24 cellular contexts compared by ENCODE assay signal in genomic region chr14:99334277-99334676, GRCh38.
"Had no signal": no experiment of that assay in that cellular context is flagged by ENCODE, and none has a peak within 500 bp of the region (broad histone marks: within the 10 kb centered on the region; RNA-seq: fewer than 3 reads in every experiment).

No MANE protein-coding gene starts in this region.

- ATAC-seq: esophagus mucosa; natural killer cell; stimulated activated memory B cell treated with anti-CD40 and anti-IgM and Interleukin-4, amounts not matched to agents 10 μg/mL and 1 μg/mL and 100 μg/mL, for 72 hours; upper lobe of right lung had no signal

- DNase-seq: activated CD4-positive, alpha-beta memory T cell treated with anti-CD3 and anti-CD28 coated beads for 36 hours; activated CD4-positive, alpha-beta T cell treated with anti-CD3 and anti-CD28 coated beads, Interleukin-2, amount 10 ng/mL, durations not matched to agents 24 days and 14 days; activated CD8-positive, alpha-beta memory T cell treated with anti-CD3 and anti-CD28 coated beads, Interleukin-2, amount 50 U/mL, for 4 hours; activated gamma-delta T cell; activated naive CD4-positive, alpha-beta T cell treated with anti-CD3 and anti-CD28 coated beads, Interleukin-2, amount 10 ng/mL, durations not matched to agents 7 days and 5 days; activated naive CD8-positive, alpha-beta T cell treated with anti-CD3 and anti-CD28 coated beads, Interleukin-2, amount 10 ng/mL, durations not matched to agents 7 days and 5 days; activated T-cell treated with anti-CD3 and anti-CD28 coated beads, Interleukin-2, amount 50 U/mL, for 1 hour; brain microvascular endothelial cell; caudate nucleus; foreskin fibroblast; head of caudate nucleus; midbrain; natural killer cell; sigmoid colon; stimulated activated CD4-positive, alpha-beta T cell treated with anti-CD3 and anti-CD28 coated beads, Interleukin-1b, Interleukin-23, amount 100 ng/mL, for 48 hours; stimulated activated CD4-positive, alpha-beta T cell treated with anti-CD3 and anti-CD28 coated beads, Interleukin-4, amount 100 ng/mL, for 4 hours; stimulated activated CD8-positive, alpha-beta memory T cell treated with anti-CD3 and anti-CD28 coated beads, Interleukin-4, amount 100 ng/mL, for 48 hours; stomach; upper lobe of right lung had no signal

- H3K9me3 ChIP-seq: ascending aorta, stomach, thyroid gland, upper lobe of right lung had no signal

- H3K36me3 ChIP-seq: ascending aorta, brain microvascular endothelial cell, sigmoid colon, stomach, thyroid gland, upper lobe of right lung had no signal

- H3K27ac ChIP-seq: ascending aorta, brain microvascular endothelial cell, sigmoid colon, stomach, thyroid gland, upper lobe of right lung, VCaP had no signal

- H3K27me3 ChIP-seq: ascending aorta, brain microvascular endothelial cell, thyroid gland had no signal

- H3K4me3 ChIP-seq: ascending aorta, sigmoid colon, stomach, thyroid gland, upper lobe of right lung had no signal

- H3K4me1 ChIP-seq: ascending aorta, thyroid gland, upper lobe of right lung had no signal
